ENCODE assay signal across 1 cellular context in genomic region chr6:156953478-156954146, GRCh38.
TF ChIP-seq lines count a peak whose summit lies in the region.

No MANE protein-coding gene starts in this region.

TF ChIP-seq in HEK293, 187 proteins besides CTCF, POLR2A, EP300 and RAD21 (continued from another document and continues in another):
- TF ChIP-seq, protein P1, sequence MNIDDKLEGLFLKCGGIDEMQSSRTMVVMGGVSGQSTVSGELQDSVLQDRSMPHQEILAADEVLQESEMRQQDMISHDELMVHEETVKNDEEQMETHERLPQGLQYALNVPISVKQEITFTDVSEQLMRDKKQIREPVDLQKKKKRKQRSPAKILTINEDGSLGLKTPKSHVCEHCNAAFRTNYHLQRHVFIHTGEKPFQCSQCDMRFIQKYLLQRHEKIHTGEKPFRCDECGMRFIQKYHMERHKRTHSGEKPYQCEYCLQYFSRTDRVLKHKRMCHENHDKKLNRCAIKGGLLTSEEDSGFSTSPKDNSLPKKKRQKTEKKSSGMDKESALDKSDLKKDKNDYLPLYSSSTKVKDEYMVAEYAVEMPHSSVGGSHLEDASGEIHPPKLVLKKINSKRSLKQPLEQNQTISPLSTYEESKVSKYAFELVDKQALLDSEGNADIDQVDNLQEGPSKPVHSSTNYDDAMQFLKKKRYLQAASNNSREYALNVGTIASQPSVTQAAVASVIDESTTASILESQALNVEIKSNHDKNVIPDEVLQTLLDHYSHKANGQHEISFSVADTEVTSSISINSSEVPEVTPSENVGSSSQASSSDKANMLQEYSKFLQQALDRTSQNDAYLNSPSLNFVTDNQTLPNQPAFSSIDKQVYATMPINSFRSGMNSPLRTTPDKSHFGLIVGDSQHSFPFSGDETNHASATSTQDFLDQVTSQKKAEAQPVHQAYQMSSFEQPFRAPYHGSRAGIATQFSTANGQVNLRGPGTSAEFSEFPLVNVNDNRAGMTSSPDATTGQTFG (tag by site-specific recombination; IDR thresholded peaks at IDR 0.05; ENCODE audit: borderline replicate concordance) = no peak
- TF ChIP-seq ZNF785 (tag by site-specific recombination; IDR thresholded peaks at IDR 0.05) (no peak), KLF16 (tag by site-specific recombination; IDR thresholded peaks at IDR 0.05) (no peak), SCRT2 (tag by site-specific recombination; IDR thresholded peaks at IDR 0.05) (no peak), ZNF660 (tag by site-specific recombination; IDR thresholded peaks at IDR 0.05) (no peak), ZNF513 (tag by site-specific recombination; IDR thresholded peaks at IDR 0.05) (no peak), ZNF24 (tag by site-specific recombination; IDR thresholded peaks at IDR 0.05) (no peak), ZEB2 (tag by site-specific recombination; IDR thresholded peaks at IDR 0.05) (peak; percentile 21; the same call in 1 of the 2 replicates), ZSCAN23 (tag by site-specific recombination; IDR thresholded peaks at IDR 0.05) (no peak), MYNN (tag by site-specific recombination; IDR thresholded peaks at IDR 0.05; ENCODE audit: borderline replicate concordance) (peak; percentile 51; the same call in 1 of the 2 replicates), ZNF514 (tag by site-specific recombination; IDR thresholded peaks at IDR 0.05) (no peak), ZFP3 (tag by site-specific recombination; IDR thresholded peaks at IDR 0.05; ENCODE audit: low read depth) (no peak), ZNF302 (tag by site-specific recombination; IDR thresholded peaks at IDR 0.05; ENCODE audit: low read depth) (no peak), KLF7 (tag by site-specific recombination; IDR thresholded peaks at IDR 0.05; ENCODE audit: borderline replicate concordance) (peak; percentile 13; the same call in 1 of the 2 replicates), ZFP37 (tag by site-specific recombination; IDR thresholded peaks at IDR 0.05) (no peak), ZNF16 (tag by site-specific recombination; IDR thresholded peaks at IDR 0.05; ENCODE audit: low read depth) (no peak), SP7 (tag by site-specific recombination; IDR thresholded peaks at IDR 0.05) (peak; percentile 81), ZNF777 (tag by site-specific recombination; IDR thresholded peaks at IDR 0.05; ENCODE audit: borderline replicate concordance) (no peak), MZF1 (tag by site-specific recombination; IDR thresholded peaks at IDR 0.05; ENCODE audit: borderline replicate concordance) (no peak), TSHZ1 (tag by site-specific recombination; IDR thresholded peaks at IDR 0.05; ENCODE audit: borderline replicate concordance) (no peak), ZNF600 (tag by site-specific recombination; IDR thresholded peaks at IDR 0.05) (no peak), ZNF76 (tag by site-specific recombination; IDR thresholded peaks at IDR 0.05; ENCODE audit: borderline replicate concordance, low read depth) (no peak), ZNF239 (tag by site-specific recombination; IDR thresholded peaks at IDR 0.05) (no peak), ZNF266 (tag by site-specific recombination; IDR thresholded peaks at IDR 0.05; ENCODE audit: low read depth) (no peak), ZBTB21 (tag by site-specific recombination; IDR thresholded peaks at IDR 0.05) (no peak), ZNF510 (tag by site-specific recombination; IDR thresholded peaks at IDR 0.05; ENCODE audit: insufficient replicate concordance) (no peak), ZNF146 (tag by site-specific recombination; IDR thresholded peaks at IDR 0.05) (no peak), ZNF768 (tag by site-specific recombination; IDR thresholded peaks at IDR 0.05) (no peak), ZIC2 (tag by site-specific recombination; IDR thresholded peaks at IDR 0.05) (no peak), ZBTB26 (tag by site-specific recombination; optimal IDR thresholded peaks at IDR 0.05) (no peak), ZNF223 (tag by site-specific recombination; IDR thresholded peaks at IDR 0.05) (no peak), ZNF776 (tag by site-specific recombination; IDR thresholded peaks at IDR 0.05; ENCODE audit: borderline replicate concordance) (no peak), ZBTB48 (tag by site-specific recombination; IDR thresholded peaks at IDR 0.05) (no peak)
- TF ChIP-seq, protein P2, sequence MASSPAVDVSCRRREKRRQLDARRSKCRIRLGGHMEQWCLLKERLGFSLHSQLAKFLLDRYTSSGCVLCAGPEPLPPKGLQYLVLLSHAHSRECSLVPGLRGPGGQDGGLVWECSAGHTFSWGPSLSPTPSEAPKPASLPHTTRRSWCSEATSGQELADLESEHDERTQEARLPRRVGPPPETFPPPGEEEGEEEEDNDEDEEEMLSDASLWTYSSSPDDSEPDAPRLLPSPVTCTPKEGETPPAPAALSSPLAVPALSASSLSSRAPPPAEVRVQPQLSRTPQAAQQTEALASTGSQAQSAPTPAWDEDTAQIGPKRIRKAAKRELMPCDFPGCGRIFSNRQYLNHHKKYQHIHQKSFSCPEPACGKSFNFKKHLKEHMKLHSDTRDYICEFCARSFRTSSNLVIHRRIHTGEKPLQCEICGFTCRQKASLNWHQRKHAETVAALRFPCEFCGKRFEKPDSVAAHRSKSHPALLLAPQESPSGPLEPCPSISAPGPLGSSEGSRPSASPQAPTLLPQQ (tag by site-specific recombination; IDR thresholded peaks at IDR 0.05) = peak; percentile 34; the same call in 1 of the 2 replicates
- TF ChIP-seq, protein P3, sequence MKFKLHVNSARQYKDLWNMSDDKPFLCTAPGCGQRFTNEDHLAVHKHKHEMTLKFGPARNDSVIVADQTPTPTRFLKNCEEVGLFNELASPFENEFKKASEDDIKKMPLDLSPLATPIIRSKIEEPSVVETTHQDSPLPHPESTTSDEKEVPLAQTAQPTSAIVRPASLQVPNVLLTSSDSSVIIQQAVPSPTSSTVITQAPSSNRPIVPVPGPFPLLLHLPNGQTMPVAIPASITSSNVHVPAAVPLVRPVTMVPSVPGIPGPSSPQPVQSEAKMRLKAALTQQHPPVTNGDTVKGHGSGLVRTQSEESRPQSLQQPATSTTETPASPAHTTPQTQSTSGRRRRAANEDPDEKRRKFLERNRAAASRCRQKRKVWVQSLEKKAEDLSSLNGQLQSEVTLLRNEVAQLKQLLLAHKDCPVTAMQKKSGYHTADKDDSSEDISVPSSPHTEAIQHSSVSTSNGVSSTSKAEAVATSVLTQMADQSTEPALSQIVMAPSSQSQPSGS (tag by site-specific recombination; IDR thresholded peaks at IDR 0.05; ENCODE audit: low read depth) = no peak
- TF ChIP-seq, protein P4, sequence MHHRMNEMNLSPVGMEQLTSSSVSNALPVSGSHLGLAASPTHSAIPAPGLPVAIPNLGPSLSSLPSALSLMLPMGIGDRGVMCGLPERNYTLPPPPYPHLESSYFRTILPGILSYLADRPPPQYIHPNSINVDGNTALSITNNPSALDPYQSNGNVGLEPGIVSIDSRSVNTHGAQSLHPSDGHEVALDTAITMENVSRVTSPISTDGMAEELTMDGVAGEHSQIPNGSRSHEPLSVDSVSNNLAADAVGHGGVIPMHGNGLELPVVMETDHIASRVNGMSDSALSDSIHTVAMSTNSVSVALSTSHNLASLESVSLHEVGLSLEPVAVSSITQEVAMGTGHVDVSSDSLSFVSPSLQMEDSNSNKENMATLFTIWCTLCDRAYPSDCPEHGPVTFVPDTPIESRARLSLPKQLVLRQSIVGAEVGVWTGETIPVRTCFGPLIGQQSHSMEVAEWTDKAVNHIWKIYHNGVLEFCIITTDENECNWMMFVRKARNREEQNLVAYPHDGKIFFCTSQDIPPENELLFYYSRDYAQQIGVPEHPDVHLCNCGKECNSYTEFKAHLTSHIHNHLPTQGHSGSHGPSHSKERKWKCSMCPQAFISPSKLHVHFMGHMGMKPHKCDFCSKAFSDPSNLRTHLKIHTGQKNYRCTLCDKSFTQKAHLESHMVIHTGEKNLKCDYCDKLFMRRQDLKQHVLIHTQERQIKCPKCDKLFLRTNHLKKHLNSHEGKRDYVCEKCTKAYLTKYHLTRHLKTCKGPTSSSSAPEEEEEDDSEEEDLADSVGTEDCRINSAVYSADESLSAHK (tag by site-specific recombination; IDR thresholded peaks at IDR 0.05) = peak; percentile 2; the same call in 1 of the 2 replicates
- TF ChIP-seq, protein P5, sequence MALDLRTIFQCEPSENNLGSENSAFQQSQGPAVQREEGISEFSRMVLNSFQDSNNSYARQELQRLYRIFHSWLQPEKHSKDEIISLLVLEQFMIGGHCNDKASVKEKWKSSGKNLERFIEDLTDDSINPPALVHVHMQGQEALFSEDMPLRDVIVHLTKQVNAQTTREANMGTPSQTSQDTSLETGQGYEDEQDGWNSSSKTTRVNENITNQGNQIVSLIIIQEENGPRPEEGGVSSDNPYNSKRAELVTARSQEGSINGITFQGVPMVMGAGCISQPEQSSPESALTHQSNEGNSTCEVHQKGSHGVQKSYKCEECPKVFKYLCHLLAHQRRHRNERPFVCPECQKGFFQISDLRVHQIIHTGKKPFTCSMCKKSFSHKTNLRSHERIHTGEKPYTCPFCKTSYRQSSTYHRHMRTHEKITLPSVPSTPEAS (tag by site-specific recombination; IDR thresholded peaks at IDR 0.05) = no peak
- TF ChIP-seq, protein P6, sequence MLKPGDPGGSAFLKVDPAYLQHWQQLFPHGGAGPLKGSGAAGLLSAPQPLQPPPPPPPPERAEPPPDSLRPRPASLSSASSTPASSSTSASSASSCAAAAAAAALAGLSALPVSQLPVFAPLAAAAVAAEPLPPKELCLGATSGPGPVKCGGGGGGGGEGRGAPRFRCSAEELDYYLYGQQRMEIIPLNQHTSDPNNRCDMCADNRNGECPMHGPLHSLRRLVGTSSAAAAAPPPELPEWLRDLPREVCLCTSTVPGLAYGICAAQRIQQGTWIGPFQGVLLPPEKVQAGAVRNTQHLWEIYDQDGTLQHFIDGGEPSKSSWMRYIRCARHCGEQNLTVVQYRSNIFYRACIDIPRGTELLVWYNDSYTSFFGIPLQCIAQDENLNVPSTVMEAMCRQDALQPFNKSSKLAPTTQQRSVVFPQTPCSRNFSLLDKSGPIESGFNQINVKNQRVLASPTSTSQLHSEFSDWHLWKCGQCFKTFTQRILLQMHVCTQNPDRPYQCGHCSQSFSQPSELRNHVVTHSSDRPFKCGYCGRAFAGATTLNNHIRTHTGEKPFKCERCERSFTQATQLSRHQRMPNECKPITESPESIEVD (tag by site-specific recombination; IDR thresholded peaks at IDR 0.05) = peak; percentile 96
- TF ChIP-seq, protein P7, sequence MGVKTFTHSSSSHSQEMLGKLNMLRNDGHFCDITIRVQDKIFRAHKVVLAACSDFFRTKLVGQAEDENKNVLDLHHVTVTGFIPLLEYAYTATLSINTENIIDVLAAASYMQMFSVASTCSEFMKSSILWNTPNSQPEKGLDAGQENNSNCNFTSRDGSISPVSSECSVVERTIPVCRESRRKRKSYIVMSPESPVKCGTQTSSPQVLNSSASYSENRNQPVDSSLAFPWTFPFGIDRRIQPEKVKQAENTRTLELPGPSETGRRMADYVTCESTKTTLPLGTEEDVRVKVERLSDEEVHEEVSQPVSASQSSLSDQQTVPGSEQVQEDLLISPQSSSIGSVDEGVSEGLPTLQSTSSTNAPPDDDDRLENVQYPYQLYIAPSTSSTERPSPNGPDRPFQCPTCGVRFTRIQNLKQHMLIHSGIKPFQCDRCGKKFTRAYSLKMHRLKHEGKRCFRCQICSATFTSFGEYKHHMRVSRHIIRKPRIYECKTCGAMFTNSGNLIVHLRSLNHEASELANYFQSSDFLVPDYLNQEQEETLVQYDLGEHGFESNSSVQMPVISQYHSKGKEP (tag by site-specific recombination; IDR thresholded peaks at IDR 0.05) = no peak
- TF ChIP-seq, protein P8, sequence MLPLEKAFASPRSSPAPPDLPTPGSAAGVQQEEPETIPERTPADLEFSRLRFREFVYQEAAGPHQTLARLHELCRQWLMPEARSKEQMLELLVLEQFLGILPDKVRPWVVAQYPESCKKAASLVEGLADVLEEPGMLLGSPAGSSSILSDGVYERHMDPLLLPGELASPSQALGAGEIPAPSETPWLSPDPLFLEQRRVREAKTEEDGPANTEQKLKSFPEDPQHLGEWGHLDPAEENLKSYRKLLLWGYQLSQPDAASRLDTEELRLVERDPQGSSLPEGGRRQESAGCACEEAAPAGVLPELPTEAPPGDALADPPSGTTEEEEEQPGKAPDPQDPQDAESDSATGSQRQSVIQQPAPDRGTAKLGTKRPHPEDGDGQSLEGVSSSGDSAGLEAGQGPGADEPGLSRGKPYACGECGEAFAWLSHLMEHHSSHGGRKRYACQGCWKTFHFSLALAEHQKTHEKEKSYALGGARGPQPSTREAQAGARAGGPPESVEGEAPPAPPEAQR (tag by site-specific recombination; IDR thresholded peaks at IDR 0.05) = no peak
